10 cellular contexts compared by ENCODE assay signal in the genomic region with DNA sequence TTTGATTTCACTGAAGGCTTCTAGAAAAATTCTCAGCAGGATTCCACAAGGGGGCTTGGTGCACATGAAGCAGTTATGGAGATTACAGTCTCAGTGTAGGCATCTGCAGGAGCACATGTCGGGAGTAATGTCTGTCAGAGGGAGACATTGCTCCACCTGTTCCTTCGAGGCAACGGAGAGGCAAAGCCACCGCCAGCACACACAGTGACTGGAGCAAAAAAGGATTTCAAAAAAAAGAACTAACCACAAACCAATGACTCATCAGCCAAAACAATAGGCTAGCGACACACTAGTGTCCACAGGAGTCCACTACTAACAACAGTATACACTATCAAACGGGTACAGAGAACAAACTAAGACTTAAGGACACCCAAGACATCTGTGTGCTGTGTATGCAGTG.
DNase-seq lines count a peak whose midpoint lies in the region; ATAC-seq and TF ChIP-seq lines count a peak whose summit lies in the region.
"Had no signal": no experiment of that assay in that cellular context is flagged by ENCODE, and none has a peak within 500 bp of the region (broad histone marks: within the 10 kb centered on the region; RNA-seq: fewer than 3 reads in every experiment).

No MANE protein-coding gene starts in this region.

- intact Hi-C loops in left ventricle myocardium superior (cut with micrococcal nuclease): loop anchor here (5.0 kb wide), 1 partner anchor 73 kb away; no protein-coding TSS in a partner anchor

- H3K27me3 ChIP-seq in HL-60 (ENCODE audit: insufficient read depth, poor library complexity, severe bottlenecking): no peaks in the 10 kb centered on the region

- no peak for TF ChIP-seq CTCF in HL-60 (IDR thresholded peaks at IDR 0.05; ENCODE audit: insufficient read depth, low read length)
- peak; percentile 46 for TF ChIP-seq CTCF in VCaP (conservative IDR thresholded peaks at IDR 0.05)

- POLR2A ChIA-PET in HEK293T (lab: Yijun Ruan, JAX): no interaction called here

- peak overlapping the region; percentile 23; the same call in 1 of the 2 replicates for H3K27ac ChIP-seq in HL-60 (replicated peaks)
- H3K27ac ChIP-seq in VCaP: no peak overlapping the region

- DNase-seq in AML-193 (lab: John Stamatoyannopoulos, UW): peak; percentile 82 to 84
- DNase-seq in HL-60 (ENCODE audit: low read depth in 1 of 2, low spot score in 1 of 2): peak; percentile 35 to 85
- no peak for DNase-seq in left ventricle myocardium superior
- DNase-seq in NCI-H774 (lab: John Stamatoyannopoulos, UW): no peak
- DNase-seq in HEK293T (ENCODE audit: extremely low spot score): no peak
- DNase-seq: activated CD8-positive, alpha-beta memory T cell treated with anti-CD3 and anti-CD28 coated beads, Interleukin-2, amount 50 U/mL, for 48 hours had no signal

- no peak overlapping the region for H3K4me3 ChIP-seq in HL-60 (replicated peaks; ENCODE audit: insufficient read depth, low read length)
- H3K4me3 ChIP-seq: lung had no signal

- ATAC-seq in left ventricle myocardium superior (peak; percentile 53), HG02610 (IDR thresholded peaks at IDR 0.05; ENCODE audit: unreplicated experiment) (no peak), GM18502 (IDR thresholded peaks at IDR 0.05; ENCODE audit: poor library complexity, unreplicated experiment) (no peak)

- CTCF ChIA-PET in HEK293T (lab: Yijun Ruan, JAX): no interaction called here

TF ChIP-seq in HEK293T, 16 proteins besides CTCF, POLR2A, EP300 and RAD21:
- TF ChIP-seq ARNT (IDR thresholded peaks at IDR 0.05) (no peak), ELF4 (IDR thresholded peaks at IDR 0.05) (no peak), FOXK2 (IDR thresholded peaks at IDR 0.05) (no peak), FOXM1 (IDR thresholded peaks at IDR 0.05; ENCODE audit: borderline replicate concordance) (no peak), FOXA1 (IDR thresholded peaks at IDR 0.05) (no peak), NFRKB (IDR thresholded peaks at IDR 0.05) (no peak), PKNOX1 (IDR thresholded peaks at IDR 0.05) (no peak), SUZ12 (IDR thresholded peaks at IDR 0.05) (no peak), L3MBTL2 (conservative IDR thresholded peaks at IDR 0.05) (no peak), SP1 (IDR thresholded peaks at IDR 0.05) (no peak), CTBP1 (IDR thresholded peaks at IDR 0.05; ENCODE audit: borderline replicate concordance) (no peak), BHLHE40 (IDR thresholded peaks at IDR 0.05; ENCODE audit: borderline replicate concordance) (no peak), TARDBP (IDR thresholded peaks at IDR 0.05) (no peak), ZNF384 (IDR thresholded peaks at IDR 0.05) (no peak), LEF1 (IDR thresholded peaks at IDR 0.05; ENCODE audit: borderline replicate concordance) (no peak), HDGF (IDR thresholded peaks at IDR 0.05; ENCODE audit: borderline replicate concordance) (no peak)

Comparison
In these comparisons a context has a peak if more than half of its experiments do, and no peak if none do; other contexts are left out.
1. DNase-seq: peak in AML-193 (2 of 2) and HL-60 (2 of 2); none in left ventricle myocardium superior (single experiment), NCI-H774 (single experiment) and HEK293T (single experiment).